ENCODE assay signal across 24 cellular contexts in the genomic region with DNA sequence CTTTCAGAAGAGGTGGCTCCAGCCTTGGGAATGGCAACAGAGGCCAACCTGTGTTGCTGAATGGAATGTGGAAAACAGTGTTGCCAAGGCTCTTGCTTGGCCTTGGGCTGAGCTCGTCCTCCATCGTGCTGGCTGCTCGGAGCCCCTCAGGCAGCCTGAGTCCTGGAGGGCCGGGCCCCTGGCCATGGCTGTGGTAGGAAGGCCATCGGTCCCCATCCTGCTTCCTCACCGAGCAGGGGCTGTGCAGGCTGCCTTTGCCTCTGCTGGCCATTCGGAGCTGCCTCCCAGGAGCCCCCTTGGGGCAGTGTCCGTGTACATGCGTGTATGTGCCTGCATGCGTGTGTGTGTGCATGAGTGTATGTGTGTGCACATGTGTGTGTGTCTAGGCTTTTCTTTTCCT.
DNase-seq lines count a peak whose midpoint lies in the region; TF ChIP-seq lines count a peak whose summit lies in the region.
"Had no signal": no experiment of that assay in that cellular context is flagged by ENCODE, and none has a peak within 500 bp of the region (broad histone marks: within the 10 kb centered on the region; RNA-seq: fewer than 3 reads in every experiment).

No MANE protein-coding gene starts in this region.

- H3K27me3 ChIP-seq in layer of hippocampus (ENCODE audit: control insufficient read depth, insufficient read depth, low read length) = no peaks in the 10 kb centered on the region
- no peaks in the 10 kb centered on the region for H3K27me3 ChIP-seq in rectal smooth muscle tissue (ENCODE audit: control insufficient read depth, insufficient read depth, low read length)
- H3K27me3 ChIP-seq: brain microvascular endothelial cell had no signal

- peaks cover 16% of the 10 kb centered on the region for H3K4me1 Mint-ChIP-seq in MCF 10A (ENCODE audit: insufficient read depth, unreplicated experiment)
- peaks cover 44% of the 10 kb centered on the region for H3K4me1 Mint-ChIP-seq in type B pancreatic cell (ENCODE audit: unreplicated experiment)
- H3K4me1 Mint-ChIP-seq: activated naive CD4-positive, alpha-beta T cell treated with anti-CD3 and anti-CD28 coated beads, Interleukin-2, amount 50 U/mL, for 24 hours; CD8-positive, alpha-beta memory T cell had no signal

- BruUV-seq in MCF 10A (replicated peaks; lab: Mats Ljungman, UMichigan) = no TSS peak

- CTCF ChIA-PET in MCF 10A (lab: Yijun Ruan, JAX) = interaction anchor here (0.7 kb wide), 1 partner anchor 51 kb away, joined by 3 read pairs; no protein-coding TSS in a partner anchor

- H3K36me3 ChIP-seq in rectal smooth muscle tissue (ENCODE audit: control insufficient read depth, insufficient read depth, low read length) = no peaks in the 10 kb centered on the region
- H3K36me3 ChIP-seq: brain microvascular endothelial cell had no signal

- H3K27ac ChIP-seq in layer of hippocampus (ENCODE audit: low read depth, low read length) (peak overlapping the region; percentile 39), rectal smooth muscle tissue (ENCODE audit: low read depth, low read length) (peak overlapping the region; percentile 89)
- H3K27ac ChIP-seq: brain microvascular endothelial cell, SK-N-MC had no signal

- POLR2A ChIA-PET in MCF 10A (lab: Yijun Ruan, JAX) = no interaction called here

- H3K9ac ChIP-seq in rectal smooth muscle tissue (ENCODE audit: low read length) = no peak overlapping the region

- H3K4me3 ChIP-seq in rectal smooth muscle tissue (ENCODE audit: low read length) = no peak overlapping the region
- H3K4me3 ChIP-seq: coronary artery, SK-N-MC, skin epidermis had no signal

- H3K27ac Mint-ChIP-seq in MCF 10A (ENCODE audit: low read depth, unreplicated experiment) (peak overlapping the region; percentile 80), type B pancreatic cell (peak overlapping the region; percentile 63)
- H3K27ac Mint-ChIP-seq: activated naive CD4-positive, alpha-beta T cell treated with anti-CD3 and anti-CD28 coated beads, Interleukin-2, amount 50 U/mL, for 24 hours had no signal

- H3K4me3 Mint-ChIP-seq in MCF 10A (ENCODE audit: unreplicated experiment) = no peak overlapping the region
- no peak overlapping the region for H3K4me3 Mint-ChIP-seq in type B pancreatic cell
- H3K4me3 Mint-ChIP-seq: activated naive CD4-positive, alpha-beta T cell treated with anti-CD3 and anti-CD28 coated beads, Interleukin-2, amount 50 U/mL, for 24 hours; CD8-positive, alpha-beta memory T cell had no signal

- H3K9me3 Mint-ChIP-seq in MCF 10A (ENCODE audit: unreplicated experiment) = no peaks in the 10 kb centered on the region
- H3K9me3 Mint-ChIP-seq in type B pancreatic cell = no peaks in the 10 kb centered on the region
- H3K9me3 Mint-ChIP-seq: activated naive CD4-positive, alpha-beta T cell treated with anti-CD3 and anti-CD28 coated beads, Interleukin-2, amount 50 U/mL, for 24 hours; CD8-positive, alpha-beta memory T cell had no signal

- intact Hi-C loops in MCF 10A (cut with micrococcal nuclease) = loop anchor here (10.0 kb wide), 2 partner anchors 178 to 878 kb away; a partner anchor contains a TSS

- DNase-seq in MCF 10A (ENCODE audit: unreplicated experiment) (no peak), type B pancreatic cell (ENCODE audit: extremely low spot score, unreplicated experiment) (no peak), SKM-1 treated with dmso at 0.1 percent for 144 hours (lab: John Stamatoyannopoulos, UW; ENCODE audit: unreplicated experiment) (no peak), GM19240 (ENCODE audit: insufficient read length, low spot score) (no peak), amniotic stem cell (lab: John Stamatoyannopoulos, UW) (no peak)
- DNase-seq: activated CD4-positive, CD25-positive, alpha-beta regulatory T cell; activated CD8-positive, alpha-beta memory T cell treated with anti-CD3 and anti-CD28 coated beads for 24 hours; activated T-cell treated with anti-CD3 and anti-CD28 coated beads, Interleukin-2, amount 50 U/mL, for 48 hours; CD8-positive, alpha-beta memory T cell; DND-41; foreskin melanocyte; KG1; NCI-H187 treated with DMSO at 0.1 percent for 48 hours; NCI-H226; PC-3; stimulated activated CD4-positive, alpha-beta T cell treated with anti-CD3 and anti-CD28 coated beads, Interleukin-4, amount 100 ng/mL, for 1 hour; T-helper 9 cell had no signal

- H3K36me3 Mint-ChIP-seq in MCF 10A (ENCODE audit: insufficient read depth, unreplicated experiment) (peaks cover 5% of the 10 kb centered on the region), type B pancreatic cell (peaks cover 7% of the 10 kb centered on the region)
- H3K36me3 Mint-ChIP-seq: activated naive CD4-positive, alpha-beta T cell treated with anti-CD3 and anti-CD28 coated beads, Interleukin-2, amount 50 U/mL, for 24 hours; CD8-positive, alpha-beta memory T cell had no signal

- no peak for TF ChIP-seq CTCF in MCF 10A (IDR thresholded peaks at IDR 0.05; ENCODE audit: unreplicated experiment)
- TF ChIP-seq CTCF in type B pancreatic cell (conservative IDR thresholded peaks at IDR 0.05) = no peak

- no peaks in the 10 kb centered on the region for H3K27me3 Mint-ChIP-seq in MCF 10A (ENCODE audit: insufficient read depth, unreplicated experiment)
- H3K27me3 Mint-ChIP-seq in type B pancreatic cell = no peaks in the 10 kb centered on the region
- H3K27me3 Mint-ChIP-seq: activated naive CD4-positive, alpha-beta T cell treated with anti-CD3 and anti-CD28 coated beads, Interleukin-2, amount 50 U/mL, for 24 hours had no signal

- H3K4me1 ChIP-seq in rectal smooth muscle tissue (ENCODE audit: control insufficient read depth, insufficient read depth, low read length) = peaks cover 48% of the 10 kb centered on the region
